ENCODE assay signal across 30 cellular contexts in genomic region chr2:70527447-70528080, GRCh38. TPM values are rescaled to one million over a fixed set of nuclear protein-coding genes. Genes with fewer than 3 reads are reported as not detected.
DNase-seq lines count a peak whose midpoint lies in the region; ATAC-seq and TF ChIP-seq lines count a peak whose summit lies in the region.
"Had no signal": no experiment of that assay in that cellular context is flagged by ENCODE, and none has a peak within 500 bp of the region (broad histone marks: within the 10 kb centered on the region; RNA-seq: fewer than 3 reads in every experiment).

No MANE protein-coding gene starts in this region.

- peaks cover 12% of the 10 kb centered on the region for H3K4me1 Mint-ChIP-seq in progenitor cell of endocrine pancreas (ENCODE audit: low read depth)

- no peak overlapping the region for H3K4me3 Mint-ChIP-seq in progenitor cell of endocrine pancreas (ENCODE audit: low read depth)
- H3K4me3 Mint-ChIP-seq: activated CD8-positive, alpha-beta memory T cell treated with anti-CD3 and anti-CD28 coated beads, Interleukin-2, amount 10 ng/mL, durations not matched to agents 7 days and 5 days; activated naive CD4-positive, alpha-beta T cell treated with anti-CD3 and anti-CD28 coated beads, Interleukin-2, amount 50 U/mL, for 24 hours; activated T-cell treated with anti-CD3 and anti-CD28 coated beads, Interleukin-2, amount 50 U/mL, for 72 hours; IgD-negative memory B cell; naive thymus-derived CD8-positive, alpha-beta T cell; stimulated activated naive B cell treated with anti-CD40 and anti-IgM and Interleukin-4, amounts not matched to agents 10 μg/mL and 1 μg/mL and 100 μg/mL, for 72 hours; WTC11 had no signal

- DNase-seq in esophagus muscularis mucosa (ENCODE audit: extremely low spot score), result peak; percentile 47
- DNase-seq in progenitor cell of endocrine pancreas (ENCODE audit: low spot score, unreplicated experiment), result no peak
- no peak for DNase-seq in cerebellar cortex (ENCODE audit: low spot score)
- DNase-seq: activated CD4-positive, alpha-beta T cell treated with anti-CD3 and anti-CD28 coated beads, Interleukin-2, amount 50 U/mL, for 1 hour; activated CD8-positive, alpha-beta memory T cell treated with anti-CD3 and anti-CD28 coated beads, Interleukin-2, amount 10 ng/mL, durations not matched to agents 7 days and 5 days; activated T-cell treated with anti-CD3 and anti-CD28 coated beads, Interleukin-2, amount 50 U/mL, for 72 hours; aorta; C1 segment of cervical spinal cord; central memory CD4-positive, alpha-beta T cell; dermis blood vessel endothelial cell; EL; head of caudate nucleus; naive thymus-derived CD8-positive, alpha-beta T cell; NCI-H1105; NCI-H1930; NCI-H748 treated with DMSO at 0.1 percent for 48 hours; Right ventricle myocardium superior; spleen; stimulated activated CD4-positive, alpha-beta T cell treated with anti-CD3 and anti-CD28 coated beads, Interleukin-4, amount 100 ng/mL, for 24 hours; stimulated activated naive B cell treated with anti-CD40 and anti-IgM and Interleukin-4, amounts not matched to agents 10 μg/mL and 1 μg/mL and 100 μg/mL, for 72 hours had no signal

- no peak for TF ChIP-seq POLR2A in esophagus muscularis mucosa (IDR thresholded peaks at IDR 0.05; ENCODE audit: low read depth)

- no peaks in the 10 kb centered on the region for H3K27me3 ChIP-seq in esophagus muscularis mucosa
- H3K27me3 ChIP-seq: right atrium auricular region, spleen, suprapubic skin had no signal

- H3K9me3 Mint-ChIP-seq in progenitor cell of endocrine pancreas (ENCODE audit: low read depth), result peaks cover 3% of the 10 kb centered on the region
- H3K9me3 Mint-ChIP-seq: activated naive CD4-positive, alpha-beta T cell treated with anti-CD3 and anti-CD28 coated beads, Interleukin-2, amount 50 U/mL, for 24 hours had no signal

- no peak overlapping the region for H3K4me3 ChIP-seq in esophagus muscularis mucosa
- H3K4me3 ChIP-seq: right atrium auricular region, spleen, suprapubic skin had no signal

- 57% methylated on average over 3 of the region's 4 CpGs for WGBS in esophagus muscularis mucosa

- H3K27me3 Mint-ChIP-seq in progenitor cell of endocrine pancreas, result peaks cover 10% of the 10 kb centered on the region
- H3K27me3 Mint-ChIP-seq: activated naive CD4-positive, alpha-beta T cell treated with anti-CD3 and anti-CD28 coated beads, Interleukin-2, amount 50 U/mL, for 24 hours; naive thymus-derived CD8-positive, alpha-beta T cell had no signal

- peak overlapping the region; percentile 15 for H3K27ac Mint-ChIP-seq in progenitor cell of endocrine pancreas
- H3K27ac Mint-ChIP-seq: activated CD8-positive, alpha-beta memory T cell treated with anti-CD3 and anti-CD28 coated beads, Interleukin-2, amount 10 ng/mL, durations not matched to agents 7 days and 5 days; activated naive CD4-positive, alpha-beta T cell treated with anti-CD3 and anti-CD28 coated beads, Interleukin-2, amount 50 U/mL, for 24 hours; activated T-cell treated with anti-CD3 and anti-CD28 coated beads, Interleukin-2, amount 50 U/mL, for 72 hours; IgD-negative memory B cell; stimulated activated naive B cell treated with anti-CD40 and anti-IgM and Interleukin-4, amounts not matched to agents 10 μg/mL and 1 μg/mL and 100 μg/mL, for 72 hours; WTC11 had no signal

- ATAC-seq in GM18511 (IDR thresholded peaks at IDR 0.05; ENCODE audit: unreplicated experiment) (peak; percentile 43), HG03460 (IDR thresholded peaks at IDR 0.05; ENCODE audit: unreplicated experiment) (peak; percentile 55), GM21786 (IDR thresholded peaks at IDR 0.05; ENCODE audit: unreplicated experiment) (no peak), GM18502 (IDR thresholded peaks at IDR 0.05; ENCODE audit: poor library complexity, unreplicated experiment) (no peak)
- ATAC-seq: activated CD8-positive, alpha-beta memory T cell treated with anti-CD3 and anti-CD28 coated beads, Interleukin-2, amount 10 ng/mL, durations not matched to agents 7 days and 5 days; activated T-cell treated with anti-CD3 and anti-CD28 coated beads, Interleukin-2, amount 50 U/mL, for 72 hours; left lobe of liver; naive thymus-derived CD8-positive, alpha-beta T cell; stimulated activated naive B cell treated with anti-CD40 and anti-IgM and Interleukin-4, amounts not matched to agents 10 μg/mL and 1 μg/mL and 100 μg/mL, for 72 hours; WTC11 had no signal

- intact Hi-C loops in esophagus muscularis mucosa (cut with DNase I), result no loop called here

- no peaks in the 10 kb centered on the region for H3K9me3 ChIP-seq in esophagus muscularis mucosa
- H3K9me3 ChIP-seq: right atrium auricular region, suprapubic skin had no signal

- no peaks in the 10 kb centered on the region for H3K36me3 Mint-ChIP-seq in progenitor cell of endocrine pancreas (ENCODE audit: insufficient read depth)
- H3K36me3 Mint-ChIP-seq: activated CD8-positive, alpha-beta memory T cell treated with anti-CD3 and anti-CD28 coated beads, Interleukin-2, amount 10 ng/mL, durations not matched to agents 7 days and 5 days; IgD-negative memory B cell; stimulated activated naive B cell treated with anti-CD40 and anti-IgM and Interleukin-4, amounts not matched to agents 10 μg/mL and 1 μg/mL and 100 μg/mL, for 72 hours; WTC11 had no signal

- H3K4me1 ChIP-seq in esophagus muscularis mucosa, result no peaks in the 10 kb centered on the region
- H3K4me1 ChIP-seq: right atrium auricular region had no signal

- H3K36me3 ChIP-seq in esophagus muscularis mucosa, result no peaks in the 10 kb centered on the region
- H3K36me3 ChIP-seq: right atrium auricular region, spleen, suprapubic skin had no signal

- TF ChIP-seq EP300 in esophagus muscularis mucosa (IDR thresholded peaks at IDR 0.05), result no peak

- TF ChIP-seq CTCF in esophagus muscularis mucosa (IDR thresholded peaks at IDR 0.05) (no peak), progenitor cell of endocrine pancreas (IDR thresholded peaks at IDR 0.05; ENCODE audit: unreplicated experiment) (no peak)

- H3K27ac ChIP-seq in esophagus muscularis mucosa (replicated peaks in 1 of 4), result no peak overlapping the region
- H3K27ac ChIP-seq: right atrium auricular region, spleen, suprapubic skin had no signal

RNA-seq across cellular contexts. Expression of gene TGFA, which starts 26.1 kb away (rescaled TPM):
- total RNA-seq in esophagus muscularis mucosa, result 1 to 10 TPM in 2 of 4 donors, under 1 TPM in 2; 0.46 to 2.0 (median 1.3) TPM
- total RNA-seq in progenitor cell of endocrine pancreas, result 3.0 and 3.8 TPM in 2 replicates
- total RNA-seq: activated CD8-positive, alpha-beta memory T cell treated with anti-CD3 and anti-CD28 coated beads, Interleukin-2, amount 10 ng/mL, durations not matched to agents 7 days and 5 days had no signal

Comparison
In these comparisons a context has a peak if more than half of its experiments do, and no peak if none do; other contexts are left out.
1. ATAC-seq: peak in GM18511 (single experiment) and HG03460 (single experiment); none in GM21786 (single experiment) and GM18502 (single experiment).